In the genomic region with DNA sequence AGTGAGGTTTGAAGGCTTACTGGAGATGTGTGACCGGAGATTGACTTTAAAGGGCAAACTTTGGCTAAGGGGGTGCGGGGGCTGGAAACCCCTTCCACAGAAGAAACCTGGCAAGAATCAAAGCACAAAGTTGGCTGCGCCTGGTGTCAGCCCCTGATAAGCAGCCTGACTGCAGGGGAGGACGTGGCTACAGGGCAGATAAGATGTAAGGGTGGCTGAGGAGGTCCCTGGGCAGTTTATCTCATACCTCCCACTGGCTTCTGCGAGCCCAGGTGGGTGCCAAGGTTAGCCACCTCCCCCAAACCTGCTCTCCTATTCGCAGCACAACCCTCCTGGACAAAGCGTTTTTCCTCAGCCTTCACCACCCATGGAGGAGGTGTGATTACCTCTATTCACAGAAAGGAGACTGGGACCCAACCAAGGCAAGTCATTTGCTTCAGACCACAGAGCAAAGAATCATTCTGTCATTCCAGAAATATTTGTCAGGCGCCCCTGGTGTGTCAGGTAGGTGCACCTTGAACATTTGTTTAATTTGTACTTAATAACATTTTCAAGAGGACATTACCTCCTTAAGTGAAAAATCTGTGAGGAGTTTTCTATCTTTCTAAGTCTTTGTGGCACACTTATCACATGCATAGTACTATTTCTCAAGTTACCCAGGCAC, we compare ENCODE assay signal across 1 cellular context.
TF ChIP-seq lines count a peak whose summit lies in the region.

No MANE protein-coding gene starts in this region.

TF ChIP-seq in K562, 482 proteins besides CTCF, POLR2A, EP300 and RAD21 (continued from another document and continues in another):
- TF ChIP-seq, protein P1, sequence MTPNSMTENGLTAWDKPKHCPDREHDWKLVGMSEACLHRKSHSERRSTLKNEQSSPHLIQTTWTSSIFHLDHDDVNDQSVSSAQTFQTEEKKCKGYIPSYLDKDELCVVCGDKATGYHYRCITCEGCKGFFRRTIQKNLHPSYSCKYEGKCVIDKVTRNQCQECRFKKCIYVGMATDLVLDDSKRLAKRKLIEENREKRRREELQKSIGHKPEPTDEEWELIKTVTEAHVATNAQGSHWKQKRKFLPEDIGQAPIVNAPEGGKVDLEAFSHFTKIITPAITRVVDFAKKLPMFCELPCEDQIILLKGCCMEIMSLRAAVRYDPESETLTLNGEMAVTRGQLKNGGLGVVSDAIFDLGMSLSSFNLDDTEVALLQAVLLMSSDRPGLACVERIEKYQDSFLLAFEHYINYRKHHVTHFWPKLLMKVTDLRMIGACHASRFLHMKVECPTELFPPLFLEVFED (CRISPR knock-in tag; conservative IDR thresholded peaks at IDR 0.05) = peak; percentile 86
- peak; percentile 79 for TF ChIP-seq JUND (IDR thresholded peaks at IDR 0.05; ENCODE audit: borderline replicate concordance, low read depth, low read length)
- peak; percentile 54; the same call in 1 of the 3 replicates for TF ChIP-seq JUND (tag; IDR thresholded peaks at IDR 0.05; ENCODE audit: borderline replicate concordance, low read depth, low read length)
- TF ChIP-seq, protein P2, sequence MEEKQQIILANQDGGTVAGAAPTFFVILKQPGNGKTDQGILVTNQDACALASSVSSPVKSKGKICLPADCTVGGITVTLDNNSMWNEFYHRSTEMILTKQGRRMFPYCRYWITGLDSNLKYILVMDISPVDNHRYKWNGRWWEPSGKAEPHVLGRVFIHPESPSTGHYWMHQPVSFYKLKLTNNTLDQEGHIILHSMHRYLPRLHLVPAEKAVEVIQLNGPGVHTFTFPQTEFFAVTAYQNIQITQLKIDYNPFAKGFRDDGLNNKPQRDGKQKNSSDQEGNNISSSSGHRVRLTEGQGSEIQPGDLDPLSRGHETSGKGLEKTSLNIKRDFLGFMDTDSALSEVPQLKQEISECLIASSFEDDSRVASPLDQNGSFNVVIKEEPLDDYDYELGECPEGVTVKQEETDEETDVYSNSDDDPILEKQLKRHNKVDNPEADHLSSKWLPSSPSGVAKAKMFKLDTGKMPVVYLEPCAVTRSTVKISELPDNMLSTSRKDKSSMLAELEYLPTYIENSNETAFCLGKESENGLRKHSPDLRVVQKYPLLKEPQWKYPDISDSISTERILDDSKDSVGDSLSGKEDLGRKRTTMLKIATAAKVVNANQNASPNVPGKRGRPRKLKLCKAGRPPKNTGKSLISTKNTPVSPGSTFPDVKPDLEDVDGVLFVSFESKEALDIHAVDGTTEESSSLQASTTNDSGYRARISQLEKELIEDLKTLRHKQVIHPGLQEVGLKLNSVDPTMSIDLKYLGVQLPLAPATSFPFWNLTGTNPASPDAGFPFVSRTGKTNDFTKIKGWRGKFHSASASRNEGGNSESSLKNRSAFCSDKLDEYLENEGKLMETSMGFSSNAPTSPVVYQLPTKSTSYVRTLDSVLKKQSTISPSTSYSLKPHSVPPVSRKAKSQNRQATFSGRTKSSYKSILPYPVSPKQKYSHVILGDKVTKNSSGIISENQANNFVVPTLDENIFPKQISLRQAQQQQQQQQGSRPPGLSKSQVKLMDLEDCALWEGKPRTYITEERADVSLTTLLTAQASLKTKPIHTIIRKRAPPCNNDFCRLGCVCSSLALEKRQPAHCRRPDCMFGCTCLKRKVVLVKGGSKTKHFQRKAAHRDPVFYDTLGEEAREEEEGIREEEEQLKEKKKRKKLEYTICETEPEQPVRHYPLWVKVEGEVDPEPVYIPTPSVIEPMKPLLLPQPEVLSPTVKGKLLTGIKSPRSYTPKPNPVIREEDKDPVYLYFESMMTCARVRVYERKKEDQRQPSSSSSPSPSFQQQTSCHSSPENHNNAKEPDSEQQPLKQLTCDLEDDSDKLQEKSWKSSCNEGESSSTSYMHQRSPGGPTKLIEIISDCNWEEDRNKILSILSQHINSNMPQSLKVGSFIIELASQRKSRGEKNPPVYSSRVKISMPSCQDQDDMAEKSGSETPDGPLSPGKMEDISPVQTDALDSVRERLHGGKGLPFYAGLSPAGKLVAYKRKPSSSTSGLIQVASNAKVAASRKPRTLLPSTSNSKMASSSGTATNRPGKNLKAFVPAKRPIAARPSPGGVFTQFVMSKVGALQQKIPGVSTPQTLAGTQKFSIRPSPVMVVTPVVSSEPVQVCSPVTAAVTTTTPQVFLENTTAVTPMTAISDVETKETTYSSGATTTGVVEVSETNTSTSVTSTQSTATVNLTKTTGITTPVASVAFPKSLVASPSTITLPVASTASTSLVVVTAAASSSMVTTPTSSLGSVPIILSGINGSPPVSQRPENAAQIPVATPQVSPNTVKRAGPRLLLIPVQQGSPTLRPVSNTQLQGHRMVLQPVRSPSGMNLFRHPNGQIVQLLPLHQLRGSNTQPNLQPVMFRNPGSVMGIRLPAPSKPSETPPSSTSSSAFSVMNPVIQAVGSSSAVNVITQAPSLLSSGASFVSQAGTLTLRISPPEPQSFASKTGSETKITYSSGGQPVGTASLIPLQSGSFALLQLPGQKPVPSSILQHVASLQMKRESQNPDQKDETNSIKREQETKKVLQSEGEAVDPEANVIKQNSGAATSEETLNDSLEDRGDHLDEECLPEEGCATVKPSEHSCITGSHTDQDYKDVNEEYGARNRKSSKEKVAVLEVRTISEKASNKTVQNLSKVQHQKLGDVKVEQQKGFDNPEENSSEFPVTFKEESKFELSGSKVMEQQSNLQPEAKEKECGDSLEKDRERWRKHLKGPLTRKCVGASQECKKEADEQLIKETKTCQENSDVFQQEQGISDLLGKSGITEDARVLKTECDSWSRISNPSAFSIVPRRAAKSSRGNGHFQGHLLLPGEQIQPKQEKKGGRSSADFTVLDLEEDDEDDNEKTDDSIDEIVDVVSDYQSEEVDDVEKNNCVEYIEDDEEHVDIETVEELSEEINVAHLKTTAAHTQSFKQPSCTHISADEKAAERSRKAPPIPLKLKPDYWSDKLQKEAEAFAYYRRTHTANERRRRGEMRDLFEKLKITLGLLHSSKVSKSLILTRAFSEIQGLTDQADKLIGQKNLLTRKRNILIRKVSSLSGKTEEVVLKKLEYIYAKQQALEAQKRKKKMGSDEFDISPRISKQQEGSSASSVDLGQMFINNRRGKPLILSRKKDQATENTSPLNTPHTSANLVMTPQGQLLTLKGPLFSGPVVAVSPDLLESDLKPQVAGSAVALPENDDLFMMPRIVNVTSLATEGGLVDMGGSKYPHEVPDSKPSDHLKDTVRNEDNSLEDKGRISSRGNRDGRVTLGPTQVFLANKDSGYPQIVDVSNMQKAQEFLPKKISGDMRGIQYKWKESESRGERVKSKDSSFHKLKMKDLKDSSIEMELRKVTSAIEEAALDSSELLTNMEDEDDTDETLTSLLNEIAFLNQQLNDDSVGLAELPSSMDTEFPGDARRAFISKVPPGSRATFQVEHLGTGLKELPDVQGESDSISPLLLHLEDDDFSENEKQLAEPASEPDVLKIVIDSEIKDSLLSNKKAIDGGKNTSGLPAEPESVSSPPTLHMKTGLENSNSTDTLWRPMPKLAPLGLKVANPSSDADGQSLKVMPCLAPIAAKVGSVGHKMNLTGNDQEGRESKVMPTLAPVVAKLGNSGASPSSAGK (IDR thresholded peaks at IDR 0.05) = no peak
- TF ChIP-seq MTA3 (IDR thresholded peaks at IDR 0.05; ENCODE audit: borderline replicate concordance) = peak; percentile 91
- TF ChIP-seq YBX1 (IDR thresholded peaks at IDR 0.05) = no peak
- TF ChIP-seq NCOA4 (IDR thresholded peaks at IDR 0.05; ENCODE audit: partially characterized antibody) = peak; percentile 89
- peak; percentile 36 for TF ChIP-seq PHF20 (IDR thresholded peaks at IDR 0.05; ENCODE audit: partially characterized antibody)
- peak; percentile 64; the same call in 1 of the 2 replicates for TF ChIP-seq BACH1 (tag; IDR thresholded peaks at IDR 0.05)
- TF ChIP-seq MYC (IDR thresholded peaks at IDR 0.05; ENCODE audit: low read depth, low read length) = peak; percentile 71; the same call in 1 of the 2 replicates
- no peak for TF ChIP-seq MYC (CRISPR knock-in tag; IDR thresholded peaks at IDR 0.05; ENCODE audit: borderline replicate concordance, low read depth)
- no peak for TF ChIP-seq STAG1 (CRISPR knock-in tag; IDR thresholded peaks at IDR 0.05; ENCODE audit: borderline replicate concordance)
- TF ChIP-seq ZNF133 (CRISPR knock-in tag; IDR thresholded peaks at IDR 0.05) = peak; percentile 83; the same call in 1 of the 2 replicates
- TF ChIP-seq DDX20 (tag; IDR thresholded peaks at IDR 0.05; ENCODE audit: low read depth) = no peak
- peak; percentile 51; the same call in 1 of the 2 replicates for TF ChIP-seq ZNF134 (CRISPR knock-in tag; conservative IDR thresholded peaks at IDR 0.05)
- TF ChIP-seq ETV5 (CRISPR knock-in tag; IDR thresholded peaks at IDR 0.05; ENCODE audit: low read depth) = 0 out of 2 replicates have a peak, but pooled peaks have one; percentile 37
- TF ChIP-seq, protein P3, sequence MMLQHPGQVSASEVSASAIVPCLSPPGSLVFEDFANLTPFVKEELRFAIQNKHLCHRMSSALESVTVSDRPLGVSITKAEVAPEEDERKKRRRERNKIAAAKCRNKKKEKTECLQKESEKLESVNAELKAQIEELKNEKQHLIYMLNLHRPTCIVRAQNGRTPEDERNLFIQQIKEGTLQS (IDR thresholded peaks at IDR 0.05) = peak; percentile 62; the same call in 1 of the 2 replicates
- TF ChIP-seq, protein P3 (CRISPR knock-in tag; conservative IDR thresholded peaks at IDR 0.05) = no peak
- no peak for TF ChIP-seq RBFOX2 (IDR thresholded peaks at IDR 0.05; ENCODE audit: low read depth, low read length)
- TF ChIP-seq RBM22 (IDR thresholded peaks at IDR 0.05; ENCODE audit: low read depth, low read length, poor library complexity, severe bottlenecking) = no peak
- no peak for TF ChIP-seq ZFP1 (CRISPR knock-in tag; IDR thresholded peaks at IDR 0.05)
- peak; percentile 96 for TF ChIP-seq ZNF197 (CRISPR knock-in tag; IDR thresholded peaks at IDR 0.05; ENCODE audit: low read depth)
- TF ChIP-seq SRSF1 (IDR thresholded peaks at IDR 0.05; ENCODE audit: low read depth, low read length) = no peak
- TF ChIP-seq BMI1 (IDR thresholded peaks at IDR 0.05; ENCODE audit: low read length) = no peak
- TF ChIP-seq OTX1 (CRISPR knock-in tag; IDR thresholded peaks at IDR 0.05) = peak; percentile 93
- no peak for TF ChIP-seq FOS (IDR thresholded peaks at IDR 0.05; ENCODE audit: extremely low read depth, insufficient read length)
- TF ChIP-seq ZNF79 (CRISPR knock-in tag; IDR thresholded peaks at IDR 0.05; ENCODE audit: low read depth) = no peak
- TF ChIP-seq ASH1L (IDR thresholded peaks at IDR 0.05; ENCODE audit: borderline replicate concordance, low read depth, partially characterized antibody) = no peak
- no peak for TF ChIP-seq CCAR2 (IDR thresholded peaks at IDR 0.05; ENCODE audit: low read depth, low read length)
- TF ChIP-seq ZNF561 (CRISPR knock-in tag; conservative IDR thresholded peaks at IDR 0.05) = no peak
- TF ChIP-seq HNRNPUL1 (IDR thresholded peaks at IDR 0.05; ENCODE audit: low read length) = no peak
- TF ChIP-seq MAFK (IDR thresholded peaks at IDR 0.05; ENCODE audit: low read length) = no peak
- no peak for TF ChIP-seq NR2C2 (CRISPR knock-in tag; IDR thresholded peaks at IDR 0.05)
- no peak for TF ChIP-seq NR2C2 (tag; IDR thresholded peaks at IDR 0.05)
- TF ChIP-seq PCBP2 (IDR thresholded peaks at IDR 0.05; ENCODE audit: low read depth, low read length, poor library complexity, severe bottlenecking) = no peak
- TF ChIP-seq SETDB1 (IDR thresholded peaks at IDR 0.05; ENCODE audit: low read length) = no peak
- 0 out of 2 replicates have a peak, but pooled peaks have one; percentile 31 for TF ChIP-seq NFXL1 (CRISPR knock-in tag; IDR thresholded peaks at IDR 0.05)
- TF ChIP-seq, protein P4, sequence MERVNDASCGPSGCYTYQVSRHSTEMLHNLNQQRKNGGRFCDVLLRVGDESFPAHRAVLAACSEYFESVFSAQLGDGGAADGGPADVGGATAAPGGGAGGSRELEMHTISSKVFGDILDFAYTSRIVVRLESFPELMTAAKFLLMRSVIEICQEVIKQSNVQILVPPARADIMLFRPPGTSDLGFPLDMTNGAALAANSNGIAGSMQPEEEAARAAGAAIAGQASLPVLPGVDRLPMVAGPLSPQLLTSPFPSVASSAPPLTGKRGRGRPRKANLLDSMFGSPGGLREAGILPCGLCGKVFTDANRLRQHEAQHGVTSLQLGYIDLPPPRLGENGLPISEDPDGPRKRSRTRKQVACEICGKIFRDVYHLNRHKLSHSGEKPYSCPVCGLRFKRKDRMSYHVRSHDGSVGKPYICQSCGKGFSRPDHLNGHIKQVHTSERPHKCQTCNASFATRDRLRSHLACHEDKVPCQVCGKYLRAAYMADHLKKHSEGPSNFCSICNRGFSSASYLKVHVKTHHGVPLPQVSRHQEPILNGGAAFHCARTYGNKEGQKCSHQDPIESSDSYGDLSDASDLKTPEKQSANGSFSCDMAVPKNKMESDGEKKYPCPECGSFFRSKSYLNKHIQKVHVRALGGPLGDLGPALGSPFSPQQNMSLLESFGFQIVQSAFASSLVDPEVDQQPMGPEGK (CRISPR knock-in tag; IDR thresholded peaks at IDR 0.05; ENCODE audit: borderline replicate concordance) = no peak
- TF ChIP-seq BCOR (IDR thresholded peaks at IDR 0.05) = peak; percentile 95
- TF ChIP-seq L3MBTL2 (IDR thresholded peaks at IDR 0.05) = peak; percentile 22; the same call in 1 of the 2 replicates
- TF ChIP-seq MYBL2 (IDR thresholded peaks at IDR 0.05; ENCODE audit: low read depth) = peak; percentile 52; the same call in 1 of the 2 replicates
- TF ChIP-seq MYBL2 (CRISPR knock-in tag; IDR thresholded peaks at IDR 0.05; ENCODE audit: borderline replicate concordance) = no peak
- TF ChIP-seq CEBPG (CRISPR knock-in tag; IDR thresholded peaks at IDR 0.05) = no peak
- TF ChIP-seq CEBPG (tag; conservative IDR thresholded peaks at IDR 0.05 in 1 of 2, IDR thresholded peaks at IDR 0.05 in 1 of 2) = no peak
- no peak for TF ChIP-seq ARID2 (IDR thresholded peaks at IDR 0.05)
- no peak for TF ChIP-seq ZNF124 (CRISPR knock-in tag; IDR thresholded peaks at IDR 0.05)
- TF ChIP-seq CXXC5 (CRISPR knock-in tag; IDR thresholded peaks at IDR 0.05) = peak; percentile 94
- TF ChIP-seq, protein P5, sequence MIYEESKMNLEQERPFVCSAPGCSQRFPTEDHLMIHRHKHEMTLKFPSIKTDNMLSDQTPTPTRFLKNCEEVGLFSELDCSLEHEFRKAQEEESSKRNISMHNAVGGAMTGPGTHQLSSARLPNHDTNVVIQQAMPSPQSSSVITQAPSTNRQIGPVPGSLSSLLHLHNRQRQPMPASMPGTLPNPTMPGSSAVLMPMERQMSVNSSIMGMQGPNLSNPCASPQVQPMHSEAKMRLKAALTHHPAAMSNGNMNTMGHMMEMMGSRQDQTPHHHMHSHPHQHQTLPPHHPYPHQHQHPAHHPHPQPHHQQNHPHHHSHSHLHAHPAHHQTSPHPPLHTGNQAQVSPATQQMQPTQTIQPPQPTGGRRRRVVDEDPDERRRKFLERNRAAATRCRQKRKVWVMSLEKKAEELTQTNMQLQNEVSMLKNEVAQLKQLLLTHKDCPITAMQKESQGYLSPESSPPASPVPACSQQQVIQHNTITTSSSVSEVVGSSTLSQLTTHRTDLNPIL (CRISPR knock-in tag; IDR thresholded peaks at IDR 0.05) = 0 out of 2 replicates have a peak, but pooled peaks have one; percentile 50
- 0 out of 2 replicates have a peak, but pooled peaks have one; percentile 42 for TF ChIP-seq TOE1 (IDR thresholded peaks at IDR 0.05; ENCODE audit: borderline replicate concordance)
- no peak for TF ChIP-seq TOE1 (CRISPR knock-in tag; IDR thresholded peaks at IDR 0.05; ENCODE audit: borderline replicate concordance, low read depth)
- peak; percentile 17 for TF ChIP-seq ZFP36 (IDR thresholded peaks at IDR 0.05; ENCODE audit: low read depth, low read length, partially characterized antibody)
- TF ChIP-seq RBM39 (optimal IDR thresholded peaks at IDR 0.05; ENCODE audit: low read depth, low read length) = peak; percentile 40
- peak; percentile 41; the same call in 1 of the 2 replicates for TF ChIP-seq KLF1 (tag; IDR thresholded peaks at IDR 0.05)
- TF ChIP-seq ZNF239 (CRISPR knock-in tag; IDR thresholded peaks at IDR 0.05) = peak; percentile 57
